2 cellular contexts compared by ENCODE assay signal in genomic region chr22:23783496-23784167, GRCh38.
TF ChIP-seq lines count a peak whose summit lies in the region.

No MANE protein-coding gene starts in this region.

TF ChIP-seq in A549, 52 proteins besides CTCF, POLR2A, EP300 and RAD21:
- no peak for TF ChIP-seq RNF2 (IDR thresholded peaks at IDR 0.05; ENCODE audit: borderline replicate concordance, low read depth)
- no peak for TF ChIP-seq HDAC2 (IDR thresholded peaks at IDR 0.05)
- no peak for TF ChIP-seq RARB (CRISPR knock-in tag; IDR thresholded peaks at IDR 0.05)
- no peak for TF ChIP-seq JUNB (IDR thresholded peaks at IDR 0.05)
- no peak for TF ChIP-seq PHF8 (IDR thresholded peaks at IDR 0.05; ENCODE audit: borderline replicate concordance, low read depth)
- TF ChIP-seq ZC3H11A (IDR thresholded peaks at IDR 0.05) = no peak
- TF ChIP-seq KDM5A (IDR thresholded peaks at IDR 0.05) = no peak
- TF ChIP-seq NR3C1 (IDR thresholded peaks at IDR 0.05) = no peak
- TF ChIP-seq, protein P1, sequence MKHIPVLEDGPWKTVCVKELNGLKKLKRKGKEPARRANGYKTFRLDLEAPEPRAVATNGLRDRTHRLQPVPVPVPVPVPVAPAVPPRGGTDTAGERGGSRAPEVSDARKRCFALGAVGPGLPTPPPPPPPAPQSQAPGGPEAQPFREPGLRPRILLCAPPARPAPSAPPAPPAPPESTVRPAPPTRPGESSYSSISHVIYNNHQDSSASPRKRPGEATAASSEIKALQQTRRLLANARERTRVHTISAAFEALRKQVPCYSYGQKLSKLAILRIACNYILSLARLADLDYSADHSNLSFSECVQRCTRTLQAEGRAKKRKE (CRISPR knock-in tag; IDR thresholded peaks at IDR 0.05; ENCODE audit: low read depth) = no peak
- no peak for TF ChIP-seq FOXS1 (CRISPR knock-in tag; IDR thresholded peaks at IDR 0.05)
- TF ChIP-seq FOSB (CRISPR knock-in tag; IDR thresholded peaks at IDR 0.05) = no peak
TF ChIP-seq in A549: peak in this region for 0.

TF ChIP-seq in H1, 55 proteins besides CTCF, POLR2A, EP300 and RAD21:
- no peak for TF ChIP-seq TBP (IDR thresholded peaks at IDR 0.05; ENCODE audit: low read depth, low read length)
- no peak for TF ChIP-seq JUN (IDR thresholded peaks at IDR 0.05; ENCODE audit: low read depth, low read length)
- TF ChIP-seq, protein P2, sequence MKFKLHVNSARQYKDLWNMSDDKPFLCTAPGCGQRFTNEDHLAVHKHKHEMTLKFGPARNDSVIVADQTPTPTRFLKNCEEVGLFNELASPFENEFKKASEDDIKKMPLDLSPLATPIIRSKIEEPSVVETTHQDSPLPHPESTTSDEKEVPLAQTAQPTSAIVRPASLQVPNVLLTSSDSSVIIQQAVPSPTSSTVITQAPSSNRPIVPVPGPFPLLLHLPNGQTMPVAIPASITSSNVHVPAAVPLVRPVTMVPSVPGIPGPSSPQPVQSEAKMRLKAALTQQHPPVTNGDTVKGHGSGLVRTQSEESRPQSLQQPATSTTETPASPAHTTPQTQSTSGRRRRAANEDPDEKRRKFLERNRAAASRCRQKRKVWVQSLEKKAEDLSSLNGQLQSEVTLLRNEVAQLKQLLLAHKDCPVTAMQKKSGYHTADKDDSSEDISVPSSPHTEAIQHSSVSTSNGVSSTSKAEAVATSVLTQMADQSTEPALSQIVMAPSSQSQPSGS (IDR thresholded peaks at IDR 0.05; ENCODE audit: low read length) = no peak
- TF ChIP-seq BCL11A (IDR thresholded peaks at IDR 0.05; ENCODE audit: low read depth in 2 of 2, low read length in 2 of 2) = no peak
- TF ChIP-seq YY1 (IDR thresholded peaks at IDR 0.05; ENCODE audit: low read depth, low read length) = no peak
- no peak for TF ChIP-seq SAP30 (IDR thresholded peaks at IDR 0.05; ENCODE audit: insufficient read depth, insufficient replicate concordance, low read length)
